Comparison of ENCODE assay signal across 5 cellular contexts in the genomic region with DNA sequence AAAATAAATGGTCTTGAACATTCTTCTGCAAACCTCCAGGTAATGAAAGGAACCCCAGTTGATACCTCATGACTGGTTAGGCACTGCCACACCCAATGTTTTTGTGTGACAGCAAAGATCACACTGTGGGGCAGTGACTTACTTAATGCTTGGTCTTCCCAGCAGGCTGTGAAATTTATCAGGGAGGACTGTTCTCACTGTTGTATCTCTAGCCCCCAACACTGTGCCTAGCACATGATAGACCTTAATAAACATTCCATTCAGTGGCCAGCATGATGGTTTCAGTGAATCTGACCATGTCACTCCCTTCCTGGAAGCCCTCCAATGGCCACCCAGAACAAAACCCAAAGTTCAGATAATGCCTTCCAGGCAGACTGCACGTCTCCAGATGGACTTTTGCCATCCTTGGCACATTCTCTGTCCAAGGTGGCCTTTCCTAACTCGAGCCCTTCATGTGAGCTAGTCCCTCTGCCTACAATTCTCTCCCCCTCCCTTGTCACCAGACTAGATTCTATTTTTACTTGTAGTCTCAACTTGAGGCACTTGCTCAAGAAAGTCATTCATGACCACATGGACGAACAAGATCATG.
A peak's percentile ranks its signal among the peaks of the same experiment; 100 is the strongest.
DNase-seq lines count a peak whose midpoint lies in the region; ATAC-seq, FAIRE-seq and TF ChIP-seq lines count a peak whose summit lies in the region.
"Not testable (repeated sequence)": the region's sequence is repeated elsewhere in the genome, so short reads cannot be mapped to it uniquely, and the experiment has no call there.

No MANE protein-coding gene starts in this region.

- not testable (repeated sequence) for H3K27ac ChIP-seq in heart right ventricle

- 31 to 46% methylated on average over 3 of the region's 3 CpGs for WGBS in heart right ventricle, 2 donors

- H3K27me3 ChIP-seq in bronchial epithelial cell (ENCODE audit: control insufficient read depth, insufficient read depth, low read length); heart right ventricle: not testable (repeated sequence)

- not testable (repeated sequence) for H3K4me1 ChIP-seq in heart right ventricle

- not testable (repeated sequence) for H3K36me3 ChIP-seq in bronchial epithelial cell (ENCODE audit: control insufficient read depth, insufficient read depth, low read length); heart right ventricle

- FAIRE-seq in bronchial epithelial cell (lab: Jason Lieb, UNC): peak; percentile 62

- not testable (repeated sequence) for TF ChIP-seq CTCF in bronchial epithelial cell (IDR thresholded peaks at IDR 0.05; ENCODE audit: insufficient read depth, low read length, severe bottlenecking); heart right ventricle (IDR thresholded peaks at IDR 0.05)

- not testable (repeated sequence) for H3K9me3 ChIP-seq in heart right ventricle

- ATAC-seq in Right ventricle myocardium superior (ENCODE audit: poor library complexity) (peak; percentile 86), heart right ventricle (peak in 5 of 8 donors; percentile 52 to 89 (median 80)), left ventricle myocardium superior (peak; percentile 91), left lobe of liver (peak; percentile 88)

- not testable (repeated sequence) for DNase-seq in bronchial epithelial cell (ENCODE audit: low read depth); Right ventricle myocardium superior; heart right ventricle; left ventricle myocardium superior
- peak; percentile 59 for DNase-seq in left lobe of liver (ENCODE audit: low spot score)

- not testable (repeated sequence) for H3K4me3 ChIP-seq in bronchial epithelial cell (ENCODE audit: low read depth, low read length); heart right ventricle

- intact Hi-C loops in Right ventricle myocardium superior (cut with DNase I); heart right ventricle (cut with DNase I); left ventricle myocardium superior (cut with micrococcal nuclease): not testable (repeated sequence)
